ENCODE assay signal across 8 cellular contexts in genomic region chr5:36744678-36745659, GRCh38.
DNase-seq lines count a peak whose midpoint lies in the region; ATAC-seq and TF ChIP-seq lines count a peak whose summit lies in the region.

No MANE protein-coding gene starts in this region.

- H3K27me3 Mint-ChIP-seq in CD14-positive monocyte (ENCODE audit: low read depth in 3 of 3), result peaks cover 7 to 22% (median 11%) of the 10 kb centered on the region in 3 donors

- peak overlapping the region; percentile 84 to 99 for H3K4me3 Mint-ChIP-seq in CD14-positive monocyte

- peak; percentile 80 for ATAC-seq in GM18868 (IDR thresholded peaks at IDR 0.05; ENCODE audit: unreplicated experiment)
- ATAC-seq in HG03066 (IDR thresholded peaks at IDR 0.05; ENCODE audit: low read depth, unreplicated experiment), result peak; percentile 74

- H3K9ac ChIP-seq in endocrine pancreas (ENCODE audit: control insufficient read depth, insufficient read depth, low read length) (peak overlapping the region; percentile 56), stomach smooth muscle (ENCODE audit: low read length in 2 of 2) (peak overlapping the region; percentile 37 to 71)

- peak overlapping the region; percentile 79 for H3K4me3 ChIP-seq in WERI-Rb-1 (ENCODE audit: low read depth, low read length)
- H3K4me3 ChIP-seq in endocrine pancreas (ENCODE audit: control insufficient read depth, insufficient read depth, low read length), result peak overlapping the region; percentile 82
- peak overlapping the region; percentile 82 to 83 for H3K4me3 ChIP-seq in stomach smooth muscle (ENCODE audit: low read length in 2 of 2)

- no peaks in the 10 kb centered on the region for H3K4me1 ChIP-seq in endocrine pancreas (ENCODE audit: control insufficient read depth, insufficient read depth, low read length)
- peaks cover 23% of the 10 kb centered on the region for H3K4me1 ChIP-seq in stomach smooth muscle (ENCODE audit: control insufficient read depth, insufficient read depth, low read length)

- H3K9me3 Mint-ChIP-seq in CD14-positive monocyte, result peaks cover 0 to 3% (median 0%) of the 10 kb centered on the region in 7 donors

- peak overlapping the region in 3 of 7 donors; percentile 34 to 80 (median 75) for H3K27ac Mint-ChIP-seq in CD14-positive monocyte

- no peaks in the 10 kb centered on the region for H3K36me3 ChIP-seq in WERI-Rb-1
- H3K36me3 ChIP-seq in endocrine pancreas (ENCODE audit: control insufficient read depth, insufficient read depth, low read length), result no peaks in the 10 kb centered on the region
- no peaks in the 10 kb centered on the region for H3K36me3 ChIP-seq in stomach smooth muscle (ENCODE audit: control insufficient read depth in 2 of 2, insufficient read depth in 2 of 2, low read length in 2 of 2)

- peaks cover 22% of the 10 kb centered on the region for H3K4me1 Mint-ChIP-seq in CD14-positive monocyte

- H3K27ac ChIP-seq in WERI-Rb-1 (peak overlapping the region; percentile 19; the same call in 1 of the 2 replicates), stomach smooth muscle (ENCODE audit: low read length) (no peak overlapping the region)

- H3K27me3 ChIP-seq in WERI-Rb-1 (ENCODE audit: insufficient read depth, low read depth, severe bottlenecking) (no peaks in the 10 kb centered on the region), endocrine pancreas (ENCODE audit: control insufficient read depth, insufficient read depth, low read length) (no peaks in the 10 kb centered on the region), stomach smooth muscle (ENCODE audit: control insufficient read depth in 1 of 2, insufficient read depth in 2 of 2, low read length in 2 of 2) (no peaks in the 10 kb centered on the region)

- intact Hi-C loops in CD14-positive monocyte (cut with micrococcal nuclease), result loop anchor here (5.0 to 10.0 kb wide), 2 partner anchors 127 to 200 kb away; no protein-coding TSS in a partner anchor

- H3K9me3 ChIP-seq in WERI-Rb-1 (ENCODE audit: severe bottlenecking) (no peaks in the 10 kb centered on the region), endocrine pancreas (ENCODE audit: control insufficient read depth, low read length) (no peaks in the 10 kb centered on the region), stomach smooth muscle (ENCODE audit: control insufficient read depth in 2 of 2, low read length in 2 of 2) (no peaks in the 10 kb centered on the region)

- TF ChIP-seq CTCF in CD14-positive monocyte (IDR thresholded peaks at IDR 0.05) (peak; percentile 68), WERI-Rb-1 (IDR thresholded peaks at IDR 0.05; ENCODE audit: low read depth, low read length) (peak; percentile 84)

- DNase-seq in CD14-positive monocyte (ENCODE audit: low spot score) (peak; percentile 46), NCI-H2081 treated with DMSO at 0.1 percent for 48 hours (lab: John Stamatoyannopoulos, UW) (peak; percentile 46), WERI-Rb-1 (peak; percentile 85), lung microvascular endothelial cell (ENCODE audit: low read depth in 2 of 2) (peak; percentile 50 to 61)

- no peaks in the 10 kb centered on the region for H3K36me3 Mint-ChIP-seq in CD14-positive monocyte
